In the genomic region with DNA sequence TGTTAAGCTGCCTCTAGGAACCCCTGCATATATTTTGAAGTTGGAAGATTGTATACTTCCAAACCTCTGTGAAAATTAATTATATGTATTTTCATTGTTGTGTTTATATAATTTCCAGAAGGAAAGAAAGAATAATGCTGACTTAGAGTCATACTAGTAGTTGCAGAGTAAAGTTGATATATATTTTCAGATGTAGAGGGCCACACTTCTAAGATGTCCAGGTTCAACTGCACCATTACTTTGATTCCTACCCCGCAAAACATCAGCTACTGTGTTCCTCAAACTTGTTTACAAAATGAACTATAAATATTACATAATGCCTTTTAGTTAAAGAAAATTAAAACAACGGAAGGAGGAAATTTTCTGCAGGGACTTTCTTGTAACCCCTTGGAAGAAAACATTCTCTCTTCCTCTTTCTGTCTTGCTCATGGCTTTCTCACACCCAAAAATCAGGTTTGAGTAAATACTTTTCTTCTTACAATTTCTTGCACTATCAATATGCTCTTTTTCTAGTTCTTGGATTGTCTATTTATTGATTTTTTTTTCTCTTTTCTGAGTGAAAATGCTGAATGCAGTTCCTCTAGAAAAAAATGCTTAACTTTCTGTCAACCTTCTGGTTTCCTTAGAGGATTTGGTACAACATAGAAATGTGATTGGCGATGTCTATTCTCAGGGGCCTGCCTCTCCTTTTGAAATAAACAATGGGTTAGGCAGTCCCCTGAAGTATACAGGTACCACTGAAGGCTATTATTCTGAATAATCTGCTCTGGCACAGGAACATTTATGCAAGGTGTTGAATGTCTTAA, we compare ENCODE assay signal across 18 cellular contexts.
"Had no signal": no experiment of that assay in that cellular context is flagged by ENCODE, and none has a peak within 500 bp of the region (broad histone marks: within the 10 kb centered on the region; RNA-seq: fewer than 3 reads in every experiment).

No MANE protein-coding gene starts in this region.

- DNase-seq: activated CD4-positive, alpha-beta T cell treated with anti-CD3 and anti-CD28 coated beads for 4 hours; activated CD8-positive, alpha-beta memory T cell treated with anti-CD3 and anti-CD28 coated beads, Interleukin-2, amount 50 U/mL, for 4 hours; activated CD8-positive, alpha-beta T cell treated with anti-CD3 and anti-CD28 coated beads for 36 hours; activated effector memory CD4-positive, alpha-beta T cell treated with anti-CD3 and anti-CD28 coated beads, Interleukin-2, amount 50 U/mL, for 16 hours; activated T-cell treated with anti-CD3 and anti-CD28 coated beads, Interleukin-2, amount 50 U/mL, for 48 hours; amygdala; esophagus squamous epithelium; kidney glomerular epithelial cell; left ventricle myocardium superior; naive thymus-derived CD8-positive, alpha-beta T cell; retina; stimulated activated CD4-positive, alpha-beta T cell treated with anti-CD3 and anti-CD28 coated beads, Interleukin-15, amount 100 ng/mL, for 24 hours; stimulated activated CD4-positive, alpha-beta T cell treated with anti-CD3 and anti-CD28 coated beads, Interleukin-4, amount 100 ng/mL, for 1 hour; stimulated activated naive B cell treated with anti-CD40 and anti-IgM and Interleukin-4, amounts not matched to agents 10 μg/mL and 1 μg/mL and 100 μg/mL, for 72 hours; thyroid gland had no signal

- H3K4me1 ChIP-seq: esophagus squamous epithelium, thyroid gland had no signal

- H3K36me3 ChIP-seq: esophagus squamous epithelium, thyroid gland had no signal

- H3K27ac ChIP-seq: coronary artery, esophagus squamous epithelium, hepatocyte, thyroid gland had no signal

- H3K9me3 ChIP-seq: esophagus squamous epithelium, thyroid gland had no signal

- ATAC-seq: activated CD8-positive, alpha-beta T cell treated with anti-CD3 and anti-CD28 coated beads for 36 hours; left ventricle myocardium superior; naive thymus-derived CD8-positive, alpha-beta T cell; WTC11 had no signal

- H3K4me3 ChIP-seq: coronary artery, esophagus squamous epithelium, hepatocyte, thyroid gland had no signal

- H3K27me3 ChIP-seq: esophagus squamous epithelium, hepatocyte, thyroid gland had no signal
